ENCODE assay signal across 23 cellular contexts in the genomic region with DNA sequence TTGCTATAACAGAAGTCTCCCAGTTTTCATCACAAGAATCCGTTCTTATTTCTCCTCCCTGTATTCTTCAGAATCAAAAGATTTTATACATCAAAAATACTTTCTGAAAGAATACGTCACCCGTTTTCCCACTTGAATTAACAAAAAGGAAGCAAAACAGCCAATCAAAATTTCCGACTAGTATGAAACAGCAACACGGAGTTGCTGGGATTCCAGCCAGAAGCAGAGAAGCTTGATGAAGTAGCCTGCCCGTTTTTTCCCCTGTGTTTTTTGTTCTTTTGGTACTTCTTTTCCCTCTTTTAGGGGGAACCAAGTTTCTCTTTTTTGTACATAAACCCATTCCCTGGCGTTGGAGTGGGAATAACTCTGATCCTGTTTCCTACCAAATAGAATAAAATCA. TPM values are rescaled to one million over a fixed set of nuclear protein-coding genes. Genes with fewer than 3 reads are reported as not detected.
DNase-seq lines count a peak whose midpoint lies in the region; ATAC-seq and TF ChIP-seq lines count a peak whose summit lies in the region.
"Had no signal": no experiment of that assay in that cellular context is flagged by ENCODE, and none has a peak within 500 bp of the region (broad histone marks: within the 10 kb centered on the region; RNA-seq: fewer than 3 reads in every experiment).

No MANE protein-coding gene starts in this region.

- no peak overlapping the region for H3K27ac ChIP-seq in fibroblast of lung (ENCODE audit: insufficient read depth, low read length)
- H3K27ac ChIP-seq: upper lobe of right lung, VCaP had no signal

- no peaks in the 10 kb centered on the region for H3K27me3 ChIP-seq in fibroblast of lung (ENCODE audit: control insufficient read depth, insufficient read depth, low read length)
- H3K27me3 ChIP-seq: upper lobe of right lung had no signal

- H3K27me3 Mint-ChIP-seq in naive B cell = no peaks in the 10 kb centered on the region
- no peaks in the 10 kb centered on the region for H3K27me3 Mint-ChIP-seq in chondrocyte (ENCODE audit: low read depth)

- H3K4me1 Mint-ChIP-seq in naive B cell = peaks cover 25 to 77% (median 48%) of the 10 kb centered on the region in 3 donors
- no peaks in the 10 kb centered on the region for H3K4me1 Mint-ChIP-seq in chondrocyte (ENCODE audit: low read depth)

- H4K20me1 ChIP-seq in fibroblast of lung (ENCODE audit: control insufficient read depth, extremely low read depth, insufficient read depth, low read length) = no peaks in the 10 kb centered on the region

- H3K9me3 Mint-ChIP-seq in naive B cell (no peaks in the 10 kb centered on the region), chondrocyte (ENCODE audit: low read depth) (no peaks in the 10 kb centered on the region)
- H3K9me3 Mint-ChIP-seq: CD14-positive monocyte; T-helper 1 cell treated with Interleukin-12 subunit alpha and Interleukin-12 subunit beta and Interleukin-4 antibody, amounts not matched to agents 30 μg/mL and 1 μg/mL, for 36 hours had no signal

- no peaks in the 10 kb centered on the region for H3K79me2 ChIP-seq in fibroblast of lung (ENCODE audit: control insufficient read depth, insufficient read depth, low read length)

- H3K9me3 ChIP-seq in fibroblast of lung (ENCODE audit: control insufficient read depth, insufficient read depth, low read depth, low read length) = no peaks in the 10 kb centered on the region
- H3K9me3 ChIP-seq: upper lobe of right lung had no signal

- no peaks in the 10 kb centered on the region for H3K4me1 ChIP-seq in fibroblast of lung (ENCODE audit: control insufficient read depth, extremely low read depth, insufficient read depth, low read length)
- H3K4me1 ChIP-seq: upper lobe of right lung had no signal

- H3K4me2 ChIP-seq in fibroblast of lung (ENCODE audit: extremely low read depth, insufficient read depth, low read length) = no peak overlapping the region

- no peak overlapping the region for H3K4me3 ChIP-seq in fibroblast of lung (replicated peaks in 1 of 4; ENCODE audit: control extremely low read depth in 1 of 4, insufficient read depth in 1 of 4, low read depth in 3 of 4, low read length in 4 of 4)
- H3K4me3 ChIP-seq in lower leg skin (ENCODE audit: low read depth, poor library complexity, severe bottlenecking) = no peak overlapping the region
- H3K4me3 ChIP-seq: upper lobe of right lung had no signal

- H3K27ac Mint-ChIP-seq in naive B cell (peak overlapping the region in 5 of 6 donors; percentile 45 to 88 (median 60)), chondrocyte (ENCODE audit: unreplicated experiment) (no peak overlapping the region)
- H3K27ac Mint-ChIP-seq: CD14-positive monocyte; T-helper 1 cell treated with Interleukin-12 subunit alpha and Interleukin-12 subunit beta and Interleukin-4 antibody, amounts not matched to agents 30 μg/mL and 1 μg/mL, for 36 hours had no signal

- H3K4me3 Mint-ChIP-seq in naive B cell (no peak overlapping the region), chondrocyte (ENCODE audit: unreplicated experiment) (no peak overlapping the region)
- H3K4me3 Mint-ChIP-seq: CD14-positive monocyte; T-helper 1 cell treated with Interleukin-12 subunit alpha and Interleukin-12 subunit beta and Interleukin-4 antibody, amounts not matched to agents 30 μg/mL and 1 μg/mL, for 36 hours had no signal

- TF ChIP-seq POLR2A in lower leg skin (IDR thresholded peaks at IDR 0.05) = no peak

- H3K36me3 Mint-ChIP-seq in naive B cell (peaks cover 0 to 7% of the 10 kb centered on the region in 2 donors), chondrocyte (ENCODE audit: low read depth) (no peaks in the 10 kb centered on the region)
- H3K36me3 Mint-ChIP-seq: CD14-positive monocyte had no signal

- no peak overlapping the region for H3K9ac ChIP-seq in fibroblast of lung (ENCODE audit: insufficient read depth, low read length)

- DNase-seq in left cardiac atrium (peak; percentile 53), Right ventricle myocardium superior (no peak), fibroblast of lung (ENCODE audit: low read depth in 2 of 2) (peak; percentile 26 to 55), naive B cell (no peak), lower leg skin (ENCODE audit: low spot score in 2 of 2) (no peak), posterior cingulate gyrus (no peak), chondrocyte (ENCODE audit: low spot score) (no peak), AG08395 (ENCODE audit: low spot score) (no peak)
- DNase-seq: activated CD4-positive, alpha-beta T cell treated with anti-CD3 and anti-CD28 coated beads, Interleukin-2, amount 50 U/mL, for 48 hours; activated naive CD4-positive, alpha-beta T cell treated with Interleukin-2 at 50 U/mL for 16 hours; activated T-cell treated with anti-CD3 and anti-CD28 coated beads for 4 hours; GOT3; KBM-7; NCI-H1092 treated with DMSO at 0.1 percent for 48 hours; NCI-H526 treated with DMSO at 0.1 percent for 48 hours; occipital lobe; SHP77 treated with DMSO at 0.1 percent for 48 hours; stimulated activated CD4-positive, alpha-beta T cell treated with anti-CD3 and anti-CD28 coated beads, Interleukin-2, amount 100 ng/mL, for 48 hours; upper lobe of right lung had no signal

- 72 to 77% methylated on average over 7 of the region's 7 CpGs for WGBS in lower leg skin, 2 donors

- peak overlapping the region; percentile 47 for H2AFZ ChIP-seq in fibroblast of lung (ENCODE audit: low read length)

- H3K36me3 ChIP-seq in fibroblast of lung (ENCODE audit: control insufficient read depth, insufficient read depth, low read length) = no peaks in the 10 kb centered on the region
- H3K36me3 ChIP-seq: upper lobe of right lung had no signal

- intact Hi-C loops in left cardiac atrium (cut with DNase I) (no loop called here), Right ventricle myocardium superior (cut with DNase I) (no loop called here), lower leg skin (cut with DNase I; ENCODE audit: low total_unique reads) (no loop called here), posterior cingulate gyrus (cut with DNase I) (no loop called here)

- ATAC-seq in left cardiac atrium = peak; percentile 21 to 36
- ATAC-seq in Right ventricle myocardium superior (ENCODE audit: poor library complexity) = no peak
- ATAC-seq in naive B cell (ENCODE audit: low read depth in 2 of 2) = no peak
- ATAC-seq: upper lobe of right lung had no signal

- TF ChIP-seq CTCF in fibroblast of lung (conservative IDR thresholded peaks at IDR 0.05 in 1 of 2, IDR thresholded peaks at IDR 0.05 in 1 of 2; ENCODE audit: low read depth in 1 of 2, low read length in 2 of 2) (no peak), lower leg skin (IDR thresholded peaks at IDR 0.05) (no peak), chondrocyte (IDR thresholded peaks at IDR 0.05) (no peak)

RNA-seq across cellular contexts. Expression of gene TXLNB, which starts 14.6 kb away (rescaled TPM):
- total RNA-seq in left cardiac atrium (10 to 100 TPM; 52.4 to 60.4 TPM), Right ventricle myocardium superior (125 TPM), fibroblast of lung (1.2 and 1.5 TPM in 2 replicates), lower leg skin (under 1 TPM in 2 of 4 donors, not detected in 2; 0.27 to 0.29 TPM), chondrocyte (0.05 to 0.46 TPM (median 0.10 TPM) in 3 replicates)
- polyA plus RNA-seq in fibroblast of lung (0.15 and 0.36 TPM in 2 replicates), naive B cell (ENCODE audit: low read depth in 6 of 6) (1 to 10 TPM in 2 of 6 donors, under 1 TPM in 4; 0.35 to 2.1 (median 0.74) TPM)
- polyA plus RNA-seq in fibroblast of lung (2012) = 0.12 and 0.36 TPM in 2 replicates
- 0.33 and 0.55 TPM in 2 replicates for polyA minus RNA-seq in fibroblast of lung (ENCODE audit: low replicate concordance)
- total RNA-seq: A673 had no signal

Comparison
In these comparisons a context has a peak if more than half of its experiments do, and no peak if none do; other contexts are left out.
1. ATAC-seq: peak in left cardiac atrium (2 of 2); none in Right ventricle myocardium superior (single experiment) and naive B cell (0 of 2).
2. DNase-seq: peak in left cardiac atrium (single experiment) and fibroblast of lung (2 of 2); none in Right ventricle myocardium superior (single experiment), naive B cell (single experiment), lower leg skin (0 of 2), posterior cingulate gyrus (0 of 10), chondrocyte (single experiment) and AG08395 (single experiment).
3. RNA of gene TXLNB, which starts 14.6 kb away (total RNA-seq): 125 TPM in Right ventricle myocardium superior (single experiment) and 52.4 to 60.4 TPM in left cardiac atrium; 1.2 to 1.5 TPM in fibroblast of lung, 0.27 to 0.29 TPM in lower leg skin and 0.05 to 0.46 TPM in chondrocyte; every median in the first group is over 10 times any median in the second.